Comparison of ENCODE assay signal across 17 cellular contexts in the genomic region with DNA sequence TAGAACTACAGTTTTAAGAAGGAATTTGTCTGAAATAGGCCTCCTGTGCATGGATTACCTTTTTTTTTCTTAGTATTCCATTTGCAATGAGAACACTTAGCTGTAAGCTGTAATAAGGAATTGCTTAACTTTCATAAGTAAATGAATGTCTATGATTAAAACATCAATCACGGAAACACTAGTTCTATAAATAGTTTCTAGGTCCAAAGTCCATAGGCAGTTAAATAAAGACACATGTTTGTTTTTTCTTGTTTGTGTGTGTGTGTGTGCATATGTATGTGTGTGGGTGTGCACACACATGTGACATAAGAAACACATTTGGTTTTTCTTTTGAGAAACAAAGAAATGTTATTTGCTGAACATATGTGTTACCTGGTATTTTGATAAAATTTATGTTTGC. TPM values are rescaled to one million over a fixed set of nuclear protein-coding genes. Genes with fewer than 3 reads are reported as not detected.
A peak's percentile ranks its signal among the peaks of the same experiment; 100 is the strongest.
DNase-seq lines count a peak whose midpoint lies in the region; ATAC-seq lines count a peak whose summit lies in the region.
"Had no signal": no experiment of that assay in that cellular context is flagged by ENCODE, and none has a peak within 500 bp of the region (broad histone marks: within the 10 kb centered on the region; RNA-seq: fewer than 3 reads in every experiment).

No MANE protein-coding gene starts in this region.

- H3K4me3 ChIP-seq in CD4-positive, alpha-beta memory T cell (ENCODE audit: low read length in 2 of 2), result peak overlapping the region in 1 of 2 donors; percentile 4
- peak overlapping the region in 1 of 2 donors; percentile 39 for H3K4me3 ChIP-seq in mucosa of rectum (ENCODE audit: low read length in 2 of 2)
- H3K4me3 ChIP-seq: tibial artery had no signal

- H3K27me3 Mint-ChIP-seq in CD4-positive, alpha-beta memory T cell, result no peaks in the 10 kb centered on the region
- H3K27me3 Mint-ChIP-seq in activated naive CD8-positive, alpha-beta T cell treated with anti-CD3 and anti-CD28 coated beads, Interleukin-2, amount 10 ng/mL, durations not matched to agents 7 days and 5 days, result no peaks in the 10 kb centered on the region

- H3K27ac ChIP-seq in CD4-positive, alpha-beta memory T cell (ENCODE audit: low read depth, low read length), result peak overlapping the region; percentile 83
- peak overlapping the region; percentile 82 to 87 for H3K27ac ChIP-seq in mucosa of rectum (ENCODE audit: low read depth in 2 of 2, low read length in 2 of 2)
- H3K27ac ChIP-seq: tibial artery had no signal

- POLR2A ChIA-PET in CD4-positive, alpha-beta memory T cell (lab: Charles Lee; ENCODE audit: partially characterized antibody), result interaction anchor here (5.0 to 15.1 kb wide), 4 partner anchors 9 to 41 kb away, joined by 43 to 453 read pairs (median 114); a partner anchor contains a TSS
- POLR2A ChIA-PET in activated naive CD8-positive, alpha-beta T cell treated with anti-CD3 and anti-CD28 coated beads, Interleukin-2, amount 10 ng/mL, durations not matched to agents 7 days and 5 days (lab: Charles Lee), result no interaction called here

- no peak for DNase-seq in CD4-positive, alpha-beta memory T cell
- peak; percentile 72 for DNase-seq in LoVo (ENCODE audit: low spot score)
- no peak for DNase-seq in activated naive CD8-positive, alpha-beta T cell treated with anti-CD3 and anti-CD28 coated beads, Interleukin-2, amount 10 ng/mL, durations not matched to agents 7 days and 5 days
- DNase-seq in NAMALWA (ENCODE audit: low spot score), result no peak
- no peak for DNase-seq in NCI-H226
- DNase-seq: GDM1; head of caudate nucleus; kidney glomerular epithelial cell; NCI-H1694 treated with DMSO at 0.1 percent for 48 hours; NCI-H774; stimulated activated CD4-positive, alpha-beta T cell treated with anti-CD3 and anti-CD28 coated beads, Interleukin-2, amount 100 ng/mL, for 24 hours; stimulated activated CD8-positive, alpha-beta memory T cell treated with anti-CD3 and anti-CD28 coated beads, Interleukin-4, amount 100 ng/mL, for 48 hours; tibial artery had no signal

- peak overlapping the region in 1 of 2 donors; percentile 52 for H3K9ac ChIP-seq in mucosa of rectum (ENCODE audit: low read depth in 1 of 2, low read length in 2 of 2)

- no peak for ATAC-seq in activated naive CD8-positive, alpha-beta T cell treated with anti-CD3 and anti-CD28 coated beads, Interleukin-2, amount 10 ng/mL, durations not matched to agents 7 days and 5 days (ENCODE audit: low read depth)
- ATAC-seq in GM19397 (IDR thresholded peaks at IDR 0.05; ENCODE audit: unreplicated experiment), result no peak
- ATAC-seq: esophagus mucosa had no signal

- no peaks in the 10 kb centered on the region for H3K9me3 ChIP-seq in CD4-positive, alpha-beta memory T cell (ENCODE audit: control insufficient read depth in 1 of 2, low read length in 2 of 2)
- H3K9me3 ChIP-seq in mucosa of rectum (ENCODE audit: control insufficient read depth in 2 of 2, low read length in 2 of 2), result no peaks in the 10 kb centered on the region
- H3K9me3 ChIP-seq: tibial artery had no signal

- peaks cover 61 to 98% (median 75%) of the 10 kb centered on the region in 4 donors for H3K4me1 Mint-ChIP-seq in CD4-positive, alpha-beta memory T cell
- H3K4me1 Mint-ChIP-seq in activated naive CD8-positive, alpha-beta T cell treated with anti-CD3 and anti-CD28 coated beads, Interleukin-2, amount 10 ng/mL, durations not matched to agents 7 days and 5 days, result peaks cover 70% of the 10 kb centered on the region

- CTCF ChIA-PET in CD4-positive, alpha-beta memory T cell (lab: Charles Lee; ENCODE audit: partially characterized antibody), result interaction anchor here (1.0 to 14.5 kb wide), 6 partner anchors 8 to 72 kb away, joined by 3 to 285 read pairs (median 10); no protein-coding TSS in a partner anchor

- H3K27ac Mint-ChIP-seq in CD4-positive, alpha-beta memory T cell, result peak overlapping the region; percentile 87 to 99 (median 98)
- peak overlapping the region; percentile 76 for H3K27ac Mint-ChIP-seq in activated naive CD8-positive, alpha-beta T cell treated with anti-CD3 and anti-CD28 coated beads, Interleukin-2, amount 10 ng/mL, durations not matched to agents 7 days and 5 days
- H3K27ac Mint-ChIP-seq: nephron had no signal

- intact Hi-C loops in CD4-positive, alpha-beta memory T cell (cut with micrococcal nuclease), result no loop called here

- no peaks in the 10 kb centered on the region for H3K27me3 ChIP-seq in CD4-positive, alpha-beta memory T cell (ENCODE audit: insufficient read depth, low read length)
- H3K27me3 ChIP-seq in mucosa of rectum (ENCODE audit: control insufficient read depth in 2 of 2, insufficient read depth in 2 of 2, low read length in 2 of 2), result no peaks in the 10 kb centered on the region
- H3K27me3 ChIP-seq: tibial artery had no signal

- peaks cover 22 to 27% of the 10 kb centered on the region in 2 donors for H3K36me3 Mint-ChIP-seq in CD4-positive, alpha-beta memory T cell
- peaks cover 22% of the 10 kb centered on the region for H3K36me3 Mint-ChIP-seq in activated naive CD8-positive, alpha-beta T cell treated with anti-CD3 and anti-CD28 coated beads, Interleukin-2, amount 10 ng/mL, durations not matched to agents 7 days and 5 days

- peaks cover 0 to 4% (median under 1%) of the 10 kb centered on the region in 8 donors for H3K9me3 Mint-ChIP-seq in CD4-positive, alpha-beta memory T cell
- no peaks in the 10 kb centered on the region for H3K9me3 Mint-ChIP-seq in activated naive CD8-positive, alpha-beta T cell treated with anti-CD3 and anti-CD28 coated beads, Interleukin-2, amount 10 ng/mL, durations not matched to agents 7 days and 5 days

- H3K36me3 ChIP-seq in CD4-positive, alpha-beta memory T cell (ENCODE audit: insufficient read depth, low read length), result no peaks in the 10 kb centered on the region
- H3K36me3 ChIP-seq in mucosa of rectum (ENCODE audit: control insufficient read depth in 2 of 2, insufficient read depth in 2 of 2, low read length in 2 of 2), result no peaks in the 10 kb centered on the region
- H3K36me3 ChIP-seq: tibial artery had no signal

- peak overlapping the region in 7 of 8 donors; percentile 29 to 95 (median 76) for H3K4me3 Mint-ChIP-seq in CD4-positive, alpha-beta memory T cell
- H3K4me3 Mint-ChIP-seq in activated naive CD8-positive, alpha-beta T cell treated with anti-CD3 and anti-CD28 coated beads, Interleukin-2, amount 10 ng/mL, durations not matched to agents 7 days and 5 days, result no peak overlapping the region
- H3K4me3 Mint-ChIP-seq: nephron had no signal

- peaks cover 92% of the 10 kb centered on the region for H3K4me1 ChIP-seq in CD4-positive, alpha-beta memory T cell (ENCODE audit: insufficient read depth, low read length)
- peaks cover 33 to 49% of the 10 kb centered on the region in 2 donors for H3K4me1 ChIP-seq in mucosa of rectum (ENCODE audit: control insufficient read depth in 2 of 2, insufficient read depth in 2 of 2, low read length in 2 of 2)

RNA-seq across cellular contexts. Expression of a gene that starts 11.2 kb away (rescaled TPM):
- 10 to 100 TPM; 32.5 TPM for total RNA-seq in CD4-positive, alpha-beta memory T cell
- polyA plus RNA-seq in CD4-positive, alpha-beta memory T cell, result 10 to 100 TPM in 1 of 2 donors, 1 to 10 TPM in 1; 6.9 to 18.9 TPM
- 10 to 100 TPM; 23.9 to 25.5 TPM for total RNA-seq in activated naive CD8-positive, alpha-beta T cell treated with anti-CD3 and anti-CD28 coated beads, Interleukin-2, amount 10 ng/mL, durations not matched to agents 7 days and 5 days
